In genomic region chr18:12991839-12992216, GRCh38 we compare ENCODE assay signal across 8 cellular contexts. TPM values are rescaled to one million over a fixed set of nuclear protein-coding genes. Genes with fewer than 3 reads are reported as not detected.
DNase-seq lines count a peak whose midpoint lies in the region; ATAC-seq and TF ChIP-seq lines count a peak whose summit lies in the region.

No MANE protein-coding gene starts in this region.

- H3K79me2 ChIP-seq in Loucy (ENCODE audit: insufficient read depth, low read length) (peaks cover 63% of the 10 kb centered on the region), neural progenitor cell (ENCODE audit: low read depth) (peaks cover 54% of the 10 kb centered on the region)

- no peaks in the 10 kb centered on the region for H3K36me3 ChIP-seq in CD4-positive, alpha-beta memory T cell (ENCODE audit: insufficient read depth, low read length)
- H3K36me3 ChIP-seq in Loucy (ENCODE audit: insufficient read depth, low read length) = 0 out of 2 replicates have a peak, but pooled peaks cover 5% of the 10 kb centered on the region
- H3K36me3 ChIP-seq in neural progenitor cell = no peaks in the 10 kb centered on the region

- H3K4me3 Mint-ChIP-seq in CD4-positive, alpha-beta memory T cell = peak overlapping the region; percentile 93 to 99 (median 98)
- peak overlapping the region; percentile 75 to 98 for H3K4me3 Mint-ChIP-seq in effector memory CD8-positive, alpha-beta T cell
- H3K4me3 Mint-ChIP-seq in neural progenitor cell = peak overlapping the region; percentile 99

- H3K9ac ChIP-seq in Loucy (ENCODE audit: low read depth, low read length, poor library complexity, severe bottlenecking) (peak overlapping the region; percentile 89), neural progenitor cell (peak overlapping the region; percentile 35)

- H3K27me3 Mint-ChIP-seq in CD4-positive, alpha-beta memory T cell = no peaks in the 10 kb centered on the region
- H3K27me3 Mint-ChIP-seq in effector memory CD8-positive, alpha-beta T cell = no peaks in the 10 kb centered on the region
- peaks cover 2% of the 10 kb centered on the region for H3K27me3 Mint-ChIP-seq in neural progenitor cell (ENCODE audit: insufficient read depth, low read depth)

- TF ChIP-seq CTCF in Loucy (conservative IDR thresholded peaks at IDR 0.05; ENCODE audit: low read length) = no peak
- no peak for TF ChIP-seq CTCF in neural progenitor cell (IDR thresholded peaks at IDR 0.05)

- no peak for ATAC-seq in effector memory CD8-positive, alpha-beta T cell (replicated peaks)
- no peak for ATAC-seq in left colon

- H3K4me1 ChIP-seq in CD4-positive, alpha-beta memory T cell (ENCODE audit: insufficient read depth, low read length) = peaks cover 48% of the 10 kb centered on the region
- H3K4me1 ChIP-seq in Loucy (ENCODE audit: insufficient read depth, low read length, poor library complexity, severe bottlenecking) (peaks cover 55% of the 10 kb centered on the region), neural progenitor cell (peaks cover 29% of the 10 kb centered on the region)

- H4K20me1 ChIP-seq in Loucy (ENCODE audit: insufficient read depth, low read length, poor library complexity, severe bottlenecking) = peaks cover 45% of the 10 kb centered on the region
- peaks cover 32% of the 10 kb centered on the region for H4K20me1 ChIP-seq in neural progenitor cell (ENCODE audit: low read depth)

- peaks cover 0 to 3% (median 0%) of the 10 kb centered on the region in 8 donors for H3K9me3 Mint-ChIP-seq in CD4-positive, alpha-beta memory T cell
- H3K9me3 Mint-ChIP-seq in effector memory CD8-positive, alpha-beta T cell = no peaks in the 10 kb centered on the region
- no peaks in the 10 kb centered on the region for H3K9me3 Mint-ChIP-seq in neural progenitor cell

- intact Hi-C loops in CD4-positive, alpha-beta memory T cell (cut with micrococcal nuclease) = loop anchor here (1.0 to 5.0 kb wide), 7 partner anchors 44 to 1140 kb away; partner anchors contain the start of genes AFG3L2, CEP76, CHMP1B and FAM210A
- intact Hi-C loops in left colon (cut with DNase I, micrococcal nuclease) = no loop called here

- peaks cover 0 to 16% of the 10 kb centered on the region in 2 donors for H3K36me3 Mint-ChIP-seq in CD4-positive, alpha-beta memory T cell
- peaks cover 25% of the 10 kb centered on the region for H3K36me3 Mint-ChIP-seq in effector memory CD8-positive, alpha-beta T cell (ENCODE audit: insufficient read depth)
- no peaks in the 10 kb centered on the region for H3K36me3 Mint-ChIP-seq in neural progenitor cell

- POLR2A ChIA-PET in CD4-positive, alpha-beta memory T cell (lab: Charles Lee; ENCODE audit: partially characterized antibody) = interaction anchor here (1.4 to 2.2 kb wide), 6 partner anchors 9 to 735 kb away, joined by 3 to 26 read pairs (median 8); partner anchors contain the start of genes CEP76, FAM210A, PSMG2 and PTPN2

- CTCF ChIA-PET in CD4-positive, alpha-beta memory T cell (lab: Charles Lee; ENCODE audit: partially characterized antibody) = interaction anchor here (1.1 to 1.3 kb wide), 3 partner anchors 16 to 168 kb away, joined by 3 to 4 read pairs (median 3); no protein-coding TSS in a partner anchor

- H3K9me3 ChIP-seq in CD4-positive, alpha-beta memory T cell (ENCODE audit: control insufficient read depth in 1 of 2, low read length in 2 of 2) = no peaks in the 10 kb centered on the region
- H3K9me3 ChIP-seq in Loucy (ENCODE audit: insufficient read depth, low read depth, low read length) (no peaks in the 10 kb centered on the region), neural progenitor cell (ENCODE audit: low read depth) (no peaks in the 10 kb centered on the region)

- H3F3A ChIP-seq in Loucy (ENCODE audit: low read depth) (peaks cover 2% of the 10 kb centered on the region; the same call in 1 of the 2 replicates), neural progenitor cell (ENCODE audit: low read depth) (peaks cover 36% of the 10 kb centered on the region)

- H3K4me3 ChIP-seq in CD4-positive, alpha-beta memory T cell (ENCODE audit: low read length in 2 of 2) = peak overlapping the region; percentile 70 to 86
- peak overlapping the region; percentile 81 for H3K4me3 ChIP-seq in Loucy (ENCODE audit: low read length, poor library complexity, severe bottlenecking)
- H3K4me3 ChIP-seq in neural progenitor cell = peak overlapping the region; percentile 72

- H3K9me2 ChIP-seq in Loucy (replicated peaks; ENCODE audit: low read depth, low read length) = no peaks in the 10 kb centered on the region

- H3K27me3 ChIP-seq in CD4-positive, alpha-beta memory T cell (ENCODE audit: insufficient read depth, low read length) = no peaks in the 10 kb centered on the region
- H3K27me3 ChIP-seq in Loucy (ENCODE audit: insufficient read depth, low read length, poor library complexity, severe bottlenecking) = no peaks in the 10 kb centered on the region
- no peaks in the 10 kb centered on the region for H3K27me3 ChIP-seq in neural progenitor cell

- H3K4me2 ChIP-seq in Loucy (ENCODE audit: low read depth, low read length, poor library complexity, severe bottlenecking) (peak overlapping the region; percentile 99), neural progenitor cell (peak overlapping the region; percentile 90)

- H2AFZ ChIP-seq in Loucy (ENCODE audit: low read length) = peak overlapping the region; percentile 88
- peak overlapping the region; percentile 66 for H2AFZ ChIP-seq in neural progenitor cell (replicated peaks)

- no peak for DNase-seq in CD4-positive, alpha-beta memory T cell
- DNase-seq in effector memory CD8-positive, alpha-beta T cell = no peak
- DNase-seq in neural progenitor cell (ENCODE audit: low spot score) (no peak), Ammon's horn (ENCODE audit: low spot score) (no peak), left colon (no peak), NCI-H1417 (lab: John Stamatoyannopoulos, UW) (no peak)
- no peak for DNase-seq in activated CD4-positive, CD25-positive, alpha-beta regulatory T cell treated with anti-CD3 and anti-CD28 coated beads, Interleukin-2, amount 50 U/mL, for 72 hours

- H3K27ac Mint-ChIP-seq in CD4-positive, alpha-beta memory T cell = peak overlapping the region; percentile 88 to 99 (median 97)
- H3K27ac Mint-ChIP-seq in effector memory CD8-positive, alpha-beta T cell = peak overlapping the region; percentile 80 to 93
- peak overlapping the region; percentile 87 for H3K27ac Mint-ChIP-seq in neural progenitor cell

- peaks cover 0 to 29% (median 23%) of the 10 kb centered on the region in 4 donors for H3K4me1 Mint-ChIP-seq in CD4-positive, alpha-beta memory T cell
- peaks cover 21 to 31% of the 10 kb centered on the region in 2 donors for H3K4me1 Mint-ChIP-seq in effector memory CD8-positive, alpha-beta T cell (ENCODE audit: low read depth in 2 of 2)
- peaks cover 25% of the 10 kb centered on the region for H3K4me1 Mint-ChIP-seq in neural progenitor cell

- peak overlapping the region; percentile 93 for H3K27ac ChIP-seq in CD4-positive, alpha-beta memory T cell (ENCODE audit: low read depth, low read length)
- peak overlapping the region; percentile 76 for H3K27ac ChIP-seq in neural progenitor cell

RNA-seq across cellular contexts. Expression of gene CEP192, which starts 0.7 kb away (rescaled TPM):
- 10 to 100 TPM; 42.5 to 45.5 TPM for total RNA-seq in CD4-positive, alpha-beta memory T cell
- polyA plus RNA-seq in CD4-positive, alpha-beta memory T cell = 1 to 10 TPM; 3.3 to 9.6 TPM
- total RNA-seq in neural progenitor cell (ENCODE audit: low replicate concordance) (40.3 and 58.7 TPM in 2 replicates), left colon (10 to 100 TPM; 24.7 to 27.6 TPM)

RNA-seq across cellular contexts. Expression of gene SEH1L, which starts 44.0 kb away (rescaled TPM):
- 10 to 100 TPM; 28.9 to 31.3 TPM for total RNA-seq in CD4-positive, alpha-beta memory T cell
- 10 to 100 TPM; 27.6 to 29.8 TPM for polyA plus RNA-seq in CD4-positive, alpha-beta memory T cell
- 40.5 and 48.6 TPM in 2 replicates for total RNA-seq in neural progenitor cell (ENCODE audit: low replicate concordance)
- 10 to 100 TPM; 31.3 to 44.1 TPM for total RNA-seq in left colon
